In the genomic region with DNA sequence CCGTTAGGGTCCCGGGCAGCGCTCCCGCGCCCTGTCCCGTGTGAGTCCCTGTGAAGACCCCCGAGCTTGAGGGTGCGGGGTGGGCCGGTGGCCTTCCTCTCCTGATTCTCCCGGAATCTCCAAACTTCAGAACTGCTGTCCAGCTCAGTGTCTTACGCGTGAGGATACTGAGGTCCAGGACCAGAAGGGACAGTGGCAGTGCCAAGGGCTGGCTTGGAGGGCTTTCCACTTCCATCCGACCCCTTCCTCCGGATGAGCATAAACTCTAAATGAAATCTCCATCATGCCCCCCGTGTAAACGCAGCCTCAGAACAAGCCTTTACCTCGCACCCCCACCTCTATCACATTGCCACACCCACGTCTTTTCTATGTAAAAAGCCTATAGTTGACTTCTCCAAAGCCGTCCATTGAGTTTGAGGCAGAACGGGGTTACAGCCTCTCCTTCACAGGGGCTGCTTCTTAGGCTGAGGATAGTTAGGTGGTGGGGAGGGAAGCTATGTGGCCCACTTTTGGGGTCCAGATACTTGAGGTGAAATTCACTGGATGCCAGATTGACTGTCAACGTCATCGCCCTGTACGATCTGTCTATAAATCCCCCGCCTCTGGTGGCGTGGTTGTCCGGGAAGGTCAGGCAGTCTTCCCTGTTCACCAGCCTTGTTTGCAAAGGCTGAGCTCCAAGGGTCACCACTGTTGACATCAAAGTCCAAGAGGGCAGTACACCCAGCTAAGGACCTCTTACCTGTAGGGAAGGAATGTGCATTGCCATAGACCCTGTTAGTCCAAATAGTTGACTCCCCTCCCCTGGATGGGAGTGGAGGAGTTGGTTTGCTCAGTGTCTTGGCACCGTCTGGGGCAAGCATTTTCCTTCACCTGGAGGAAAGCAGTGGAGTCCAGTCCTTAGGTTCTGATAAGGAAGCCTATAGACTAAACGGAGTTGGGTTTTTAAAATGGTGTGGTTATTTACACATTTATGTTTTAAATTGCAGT, we compare ENCODE assay signal across 8 cellular contexts. TPM values are rescaled to one million over a fixed set of nuclear protein-coding genes. Genes with fewer than 3 reads are reported as not detected.
DNase-seq lines count a peak whose midpoint lies in the region; ATAC-seq and TF ChIP-seq lines count a peak whose summit lies in the region.

No MANE protein-coding gene starts in this region.

- no peak for TF ChIP-seq EP300 in stomach (IDR thresholded peaks at IDR 0.05)

- intact Hi-C loops in stomach (cut with DNase I; ENCODE audit: low total_unique reads), result loop anchor here (10.0 kb wide), 1 partner anchor 64 kb away; the partner anchor contains the start of gene ARL8B

- H3K4me3 Mint-ChIP-seq in central memory CD8-positive, alpha-beta T cell, result peak overlapping the region; percentile 99
- peak overlapping the region; percentile 99 for H3K4me3 Mint-ChIP-seq in memory B cell

- peak; percentile 35 for ATAC-seq in central memory CD8-positive, alpha-beta T cell (replicated peaks; ENCODE audit: extremely low read depth, poor library complexity, severe bottlenecking)
- ATAC-seq in memory B cell (ENCODE audit: low read depth) (peak; percentile 34), HG02642 (IDR thresholded peaks at IDR 0.05; ENCODE audit: poor library complexity, unreplicated experiment) (no peak), HG03159 (IDR thresholded peaks at IDR 0.05; ENCODE audit: unreplicated experiment) (no peak)

- H3K27ac ChIP-seq in stomach, result peak overlapping the region; percentile 93 to 100 (median 99)

- TF ChIP-seq POLR2A in stomach (IDR thresholded peaks at IDR 0.05), result no peak

- H3K27ac Mint-ChIP-seq in central memory CD8-positive, alpha-beta T cell (ENCODE audit: low read depth), result peak overlapping the region; percentile 98
- H3K27ac Mint-ChIP-seq in memory B cell, result peak overlapping the region; percentile 99

- in situ Hi-C loops in KBM-7 (cut with MboI; ENCODE audit: low pct_unique_long_range_greater_than_20kb, low sequenced_read_pairs), result no loop called here

- DNase-seq in ELF-1 (ENCODE audit: low read depth, low spot score) (peak; percentile 57), KBM-7 (peak; percentile 79), UCSD-AML1 (lab: John Stamatoyannopoulos, UW; ENCODE audit: unreplicated experiment) (peak; percentile 58), memory B cell (ENCODE audit: low spot score in 2 of 2) (peak; percentile 65), stomach (peak; percentile 65)
- peak; percentile 24 to 47 for DNase-seq in central memory CD8-positive, alpha-beta T cell (ENCODE audit: low spot score in 2 of 2)

- peaks cover 49% of the 10 kb centered on the region for H3K4me1 Mint-ChIP-seq in central memory CD8-positive, alpha-beta T cell
- peaks cover 35% of the 10 kb centered on the region for H3K4me1 Mint-ChIP-seq in memory B cell

- H3K36me3 ChIP-seq in stomach, result peaks cover 0 to 8% (median 4%) of the 10 kb centered on the region in 4 donors

- peaks cover 20% of the 10 kb centered on the region for H3K36me3 Mint-ChIP-seq in central memory CD8-positive, alpha-beta T cell (ENCODE audit: insufficient read depth)
- H3K36me3 Mint-ChIP-seq in memory B cell, result peaks cover 15% of the 10 kb centered on the region

- no peak for TF ChIP-seq CTCF in stomach (IDR thresholded peaks at IDR 0.05)

- peak overlapping the region; percentile 68 to 96 (median 87) for H3K4me3 ChIP-seq in stomach

- no peaks in the 10 kb centered on the region for H3K9me3 ChIP-seq in stomach

- no peaks in the 10 kb centered on the region for H3K9me3 Mint-ChIP-seq in central memory CD8-positive, alpha-beta T cell
- no peaks in the 10 kb centered on the region for H3K9me3 Mint-ChIP-seq in memory B cell

- H3K4me1 ChIP-seq in stomach, result peaks cover 30 to 81% (median 66%) of the 10 kb centered on the region in 4 donors

- no peaks in the 10 kb centered on the region for H3K27me3 Mint-ChIP-seq in central memory CD8-positive, alpha-beta T cell
- no peaks in the 10 kb centered on the region for H3K27me3 Mint-ChIP-seq in memory B cell

- H3K27me3 ChIP-seq in stomach, result no peaks in the 10 kb centered on the region

- 2 to 11% (median 5%) methylated on average over 17 to 28 of the region's 28 CpGs for WGBS in stomach, 5 donors

RNA-seq across cellular contexts. Expression of gene EDEM1, which starts 1.2 kb away (rescaled TPM):
- total RNA-seq in stomach, result 100 to 1,000 TPM in 1 of 5 donors, 10 to 100 TPM in 4; 22.2 to 160 (median 53.1) TPM
- 1 to 10 TPM; 5.3 to 7.2 (median 5.4) TPM for polyA plus RNA-seq in stomach

Comparison
In these comparisons a context has a peak if more than half of its experiments do, and no peak if none do; other contexts are left out.
1. ATAC-seq: peak in central memory CD8-positive, alpha-beta T cell (single experiment) and memory B cell (single experiment); none in HG02642 (single experiment) and HG03159 (single experiment).
2. Peak in every context shown above with its lines, with median percentiles within 50 percentile points of each other: DNase-seq.